Comparison of ENCODE assay signal across 1 cellular context in the genomic region with DNA sequence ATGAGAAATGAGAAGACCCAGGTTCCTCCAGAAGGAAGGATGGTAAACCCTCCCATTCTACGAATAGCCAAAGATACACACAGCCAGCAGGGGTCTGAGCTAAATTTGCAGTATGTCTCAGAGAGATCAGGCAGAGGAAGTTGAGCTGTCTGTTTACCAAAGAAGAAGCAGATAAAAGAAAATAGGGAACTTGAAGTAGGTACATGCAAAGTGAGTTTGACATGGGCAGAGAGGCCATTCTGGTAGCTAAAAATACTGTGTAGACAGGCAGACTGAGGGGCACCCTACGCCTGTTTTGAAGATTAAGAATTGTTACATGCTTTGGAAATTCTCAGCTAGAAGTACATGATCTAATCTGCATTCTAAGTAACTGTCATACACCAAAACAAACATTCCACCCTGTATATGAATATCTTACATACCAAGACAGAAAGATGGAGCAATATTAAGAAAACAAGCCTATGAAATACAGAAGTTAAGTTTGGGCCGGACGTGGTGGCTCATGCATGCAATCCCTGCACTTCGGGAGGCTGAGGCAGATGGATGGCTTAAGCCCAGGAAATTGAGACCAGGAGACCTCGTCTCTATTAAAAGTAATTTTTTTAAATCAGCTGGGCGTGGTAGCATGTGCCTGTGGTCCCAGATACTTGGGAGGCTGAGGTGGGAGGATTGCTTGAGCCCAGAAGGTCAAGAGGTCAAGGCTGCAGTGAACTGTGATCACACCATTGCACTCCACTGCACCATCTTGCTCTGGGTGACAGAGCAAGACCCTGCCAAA.
A peak's percentile ranks its signal among the peaks of the same experiment; 100 is the strongest.
TF ChIP-seq lines count a peak whose summit lies in the region.

No MANE protein-coding gene starts in this region.

TF ChIP-seq in GM12878, 131 proteins besides CTCF, POLR2A, EP300 and RAD21 (continued from another document and continues in another):
- TF ChIP-seq, protein P1, sequence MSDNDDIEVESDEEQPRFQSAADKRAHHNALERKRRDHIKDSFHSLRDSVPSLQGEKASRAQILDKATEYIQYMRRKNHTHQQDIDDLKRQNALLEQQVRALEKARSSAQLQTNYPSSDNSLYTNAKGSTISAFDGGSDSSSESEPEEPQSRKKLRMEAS (IDR thresholded peaks at IDR 0.05; ENCODE audit: low read depth, low read length): no peak
- TF ChIP-seq, protein P2, sequence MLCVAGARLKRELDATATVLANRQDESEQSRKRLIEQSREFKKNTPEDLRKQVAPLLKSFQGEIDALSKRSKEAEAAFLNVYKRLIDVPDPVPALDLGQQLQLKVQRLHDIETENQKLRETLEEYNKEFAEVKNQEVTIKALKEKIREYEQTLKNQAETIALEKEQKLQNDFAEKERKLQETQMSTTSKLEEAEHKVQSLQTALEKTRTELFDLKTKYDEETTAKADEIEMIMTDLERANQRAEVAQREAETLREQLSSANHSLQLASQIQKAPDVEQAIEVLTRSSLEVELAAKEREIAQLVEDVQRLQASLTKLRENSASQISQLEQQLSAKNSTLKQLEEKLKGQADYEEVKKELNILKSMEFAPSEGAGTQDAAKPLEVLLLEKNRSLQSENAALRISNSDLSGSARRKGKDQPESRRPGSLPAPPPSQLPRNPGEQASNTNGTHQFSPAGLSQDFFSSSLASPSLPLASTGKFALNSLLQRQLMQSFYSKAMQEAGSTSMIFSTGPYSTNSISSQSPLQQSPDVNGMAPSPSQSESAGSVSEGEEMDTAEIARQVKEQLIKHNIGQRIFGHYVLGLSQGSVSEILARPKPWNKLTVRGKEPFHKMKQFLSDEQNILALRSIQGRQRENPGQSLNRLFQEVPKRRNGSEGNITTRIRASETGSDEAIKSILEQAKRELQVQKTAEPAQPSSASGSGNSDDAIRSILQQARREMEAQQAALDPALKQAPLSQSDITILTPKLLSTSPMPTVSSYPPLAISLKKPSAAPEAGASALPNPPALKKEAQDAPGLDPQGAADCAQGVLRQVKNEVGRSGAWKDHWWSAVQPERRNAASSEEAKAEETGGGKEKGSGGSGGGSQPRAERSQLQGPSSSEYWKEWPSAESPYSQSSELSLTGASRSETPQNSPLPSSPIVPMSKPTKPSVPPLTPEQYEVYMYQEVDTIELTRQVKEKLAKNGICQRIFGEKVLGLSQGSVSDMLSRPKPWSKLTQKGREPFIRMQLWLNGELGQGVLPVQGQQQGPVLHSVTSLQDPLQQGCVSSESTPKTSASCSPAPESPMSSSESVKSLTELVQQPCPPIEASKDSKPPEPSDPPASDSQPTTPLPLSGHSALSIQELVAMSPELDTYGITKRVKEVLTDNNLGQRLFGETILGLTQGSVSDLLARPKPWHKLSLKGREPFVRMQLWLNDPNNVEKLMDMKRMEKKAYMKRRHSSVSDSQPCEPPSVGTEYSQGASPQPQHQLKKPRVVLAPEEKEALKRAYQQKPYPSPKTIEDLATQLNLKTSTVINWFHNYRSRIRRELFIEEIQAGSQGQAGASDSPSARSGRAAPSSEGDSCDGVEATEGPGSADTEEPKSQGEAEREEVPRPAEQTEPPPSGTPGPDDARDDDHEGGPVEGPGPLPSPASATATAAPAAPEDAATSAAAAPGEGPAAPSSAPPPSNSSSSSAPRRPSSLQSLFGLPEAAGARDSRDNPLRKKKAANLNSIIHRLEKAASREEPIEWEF (IDR thresholded peaks at IDR 0.05; ENCODE audit: insufficient replicate concordance, low read depth, low read length): peak; percentile 60
- TF ChIP-seq SIX5 (IDR thresholded peaks at IDR 0.05; ENCODE audit: low read depth, low read length, severe bottlenecking) (no peak), ZZZ3 (IDR thresholded peaks at IDR 0.05; ENCODE audit: control insufficient read depth, insufficient read length, low read depth) (no peak), ATF7 (IDR thresholded peaks at IDR 0.05; ENCODE audit: low read depth) (0 out of 2 replicates have a peak, but pooled peaks have one; percentile 10), EED (IDR thresholded peaks at IDR 0.05; ENCODE audit: low read depth) (no peak), CREB1 (IDR thresholded peaks at IDR 0.05; ENCODE audit: low read depth) (0 out of 2 replicates have a peak, but pooled peaks have one; percentile 11), CHD2 (IDR thresholded peaks at IDR 0.05; ENCODE audit: borderline replicate concordance, low read depth, low read length) (no peak), SREBF2 (IDR thresholded peaks at IDR 0.05; ENCODE audit: low read length) (no peak), NBN (IDR thresholded peaks at IDR 0.05) (no peak), NR2F1 (conservative IDR thresholded peaks at IDR 0.05) (peak; percentile 95), BCL11A (IDR thresholded peaks at IDR 0.05; ENCODE audit: low read depth, low read length) (no peak), TAF1 (IDR thresholded peaks at IDR 0.05; ENCODE audit: borderline replicate concordance, low read depth, low read length) (no peak; the same call in 1 of the 2 replicates), KAT2A (conservative IDR thresholded peaks at IDR 0.05; ENCODE audit: control insufficient read depth, low read depth, low read length) (no peak), LARP7 (IDR thresholded peaks at IDR 0.05) (no peak), FOS (IDR thresholded peaks at IDR 0.05; ENCODE audit: borderline replicate concordance, extremely low read depth, insufficient read length) (no peak), SIN3A (IDR thresholded peaks at IDR 0.05; ENCODE audit: low read depth, low read length) (no peak), CHD1 (IDR thresholded peaks at IDR 0.05; ENCODE audit: low read depth, low read length) (no peak), RELA (IDR thresholded peaks at IDR 0.05; ENCODE audit: borderline replicate concordance, partially characterized antibody) (no peak)
- TF ChIP-seq, protein P3, sequence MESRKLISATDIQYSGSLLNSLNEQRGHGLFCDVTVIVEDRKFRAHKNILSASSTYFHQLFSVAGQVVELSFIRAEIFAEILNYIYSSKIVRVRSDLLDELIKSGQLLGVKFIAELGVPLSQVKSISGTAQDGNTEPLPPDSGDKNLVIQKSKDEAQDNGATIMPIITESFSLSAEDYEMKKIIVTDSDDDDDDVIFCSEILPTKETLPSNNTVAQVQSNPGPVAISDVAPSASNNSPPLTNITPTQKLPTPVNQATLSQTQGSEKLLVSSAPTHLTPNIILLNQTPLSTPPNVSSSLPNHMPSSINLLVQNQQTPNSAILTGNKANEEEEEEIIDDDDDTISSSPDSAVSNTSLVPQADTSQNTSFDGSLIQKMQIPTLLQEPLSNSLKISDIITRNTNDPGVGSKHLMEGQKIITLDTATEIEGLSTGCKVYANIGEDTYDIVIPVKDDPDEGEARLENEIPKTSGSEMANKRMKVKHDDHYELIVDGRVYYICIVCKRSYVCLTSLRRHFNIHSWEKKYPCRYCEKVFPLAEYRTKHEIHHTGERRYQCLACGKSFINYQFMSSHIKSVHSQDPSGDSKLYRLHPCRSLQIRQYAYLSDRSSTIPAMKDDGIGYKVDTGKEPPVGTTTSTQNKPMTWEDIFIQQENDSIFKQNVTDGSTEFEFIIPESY (IDR thresholded peaks at IDR 0.05): no peak
- TF ChIP-seq, protein P4, sequence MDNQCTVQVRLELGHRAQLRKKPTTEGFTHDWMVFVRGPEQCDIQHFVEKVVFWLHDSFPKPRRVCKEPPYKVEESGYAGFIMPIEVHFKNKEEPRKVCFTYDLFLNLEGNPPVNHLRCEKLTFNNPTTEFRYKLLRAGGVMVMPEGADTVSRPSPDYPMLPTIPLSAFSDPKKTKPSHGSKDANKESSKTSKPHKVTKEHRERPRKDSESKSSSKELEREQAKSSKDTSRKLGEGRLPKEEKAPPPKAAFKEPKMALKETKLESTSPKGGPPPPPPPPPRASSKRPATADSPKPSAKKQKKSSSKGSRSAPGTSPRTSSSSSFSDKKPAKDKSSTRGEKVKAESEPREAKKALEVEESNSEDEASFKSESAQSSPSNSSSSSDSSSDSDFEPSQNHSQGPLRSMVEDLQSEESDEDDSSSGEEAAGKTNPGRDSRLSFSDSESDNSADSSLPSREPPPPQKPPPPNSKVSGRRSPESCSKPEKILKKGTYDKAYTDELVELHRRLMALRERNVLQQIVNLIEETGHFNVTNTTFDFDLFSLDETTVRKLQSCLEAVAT (IDR thresholded peaks at IDR 0.05): no peak
- TF ChIP-seq, protein P5, sequence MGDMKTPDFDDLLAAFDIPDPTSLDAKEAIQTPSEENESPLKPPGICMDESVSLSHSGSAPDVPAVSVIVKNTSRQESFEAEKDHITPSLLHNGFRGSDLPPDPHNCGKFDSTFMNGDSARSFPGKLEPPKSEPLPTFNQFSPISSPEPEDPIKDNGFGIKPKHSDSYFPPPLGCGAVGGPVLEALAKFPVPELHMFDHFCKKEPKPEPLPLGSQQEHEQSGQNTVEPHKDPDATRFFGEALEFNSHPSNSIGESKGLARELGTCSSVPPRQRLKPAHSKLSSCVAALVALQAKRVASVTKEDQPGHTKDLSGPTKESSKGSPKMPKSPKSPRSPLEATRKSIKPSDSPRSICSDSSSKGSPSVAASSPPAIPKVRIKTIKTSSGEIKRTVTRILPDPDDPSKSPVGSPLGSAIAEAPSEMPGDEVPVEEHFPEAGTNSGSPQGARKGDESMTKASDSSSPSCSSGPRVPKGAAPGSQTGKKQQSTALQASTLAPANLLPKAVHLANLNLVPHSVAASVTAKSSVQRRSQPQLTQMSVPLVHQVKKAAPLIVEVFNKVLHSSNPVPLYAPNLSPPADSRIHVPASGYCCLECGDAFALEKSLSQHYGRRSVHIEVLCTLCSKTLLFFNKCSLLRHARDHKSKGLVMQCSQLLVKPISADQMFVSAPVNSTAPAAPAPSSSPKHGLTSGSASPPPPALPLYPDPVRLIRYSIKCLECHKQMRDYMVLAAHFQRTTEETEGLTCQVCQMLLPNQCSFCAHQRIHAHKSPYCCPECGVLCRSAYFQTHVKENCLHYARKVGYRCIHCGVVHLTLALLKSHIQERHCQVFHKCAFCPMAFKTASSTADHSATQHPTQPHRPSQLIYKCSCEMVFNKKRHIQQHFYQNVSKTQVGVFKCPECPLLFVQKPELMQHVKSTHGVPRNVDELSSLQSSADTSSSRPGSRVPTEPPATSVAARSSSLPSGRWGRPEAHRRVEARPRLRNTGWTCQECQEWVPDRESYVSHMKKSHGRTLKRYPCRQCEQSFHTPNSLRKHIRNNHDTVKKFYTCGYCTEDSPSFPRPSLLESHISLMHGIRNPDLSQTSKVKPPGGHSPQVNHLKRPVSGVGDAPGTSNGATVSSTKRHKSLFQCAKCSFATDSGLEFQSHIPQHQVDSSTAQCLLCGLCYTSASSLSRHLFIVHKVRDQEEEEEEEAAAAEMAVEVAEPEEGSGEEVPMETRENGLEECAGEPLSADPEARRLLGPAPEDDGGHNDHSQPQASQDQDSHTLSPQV (IDR thresholded peaks at IDR 0.05): no peak
- TF ChIP-seq, protein P6, sequence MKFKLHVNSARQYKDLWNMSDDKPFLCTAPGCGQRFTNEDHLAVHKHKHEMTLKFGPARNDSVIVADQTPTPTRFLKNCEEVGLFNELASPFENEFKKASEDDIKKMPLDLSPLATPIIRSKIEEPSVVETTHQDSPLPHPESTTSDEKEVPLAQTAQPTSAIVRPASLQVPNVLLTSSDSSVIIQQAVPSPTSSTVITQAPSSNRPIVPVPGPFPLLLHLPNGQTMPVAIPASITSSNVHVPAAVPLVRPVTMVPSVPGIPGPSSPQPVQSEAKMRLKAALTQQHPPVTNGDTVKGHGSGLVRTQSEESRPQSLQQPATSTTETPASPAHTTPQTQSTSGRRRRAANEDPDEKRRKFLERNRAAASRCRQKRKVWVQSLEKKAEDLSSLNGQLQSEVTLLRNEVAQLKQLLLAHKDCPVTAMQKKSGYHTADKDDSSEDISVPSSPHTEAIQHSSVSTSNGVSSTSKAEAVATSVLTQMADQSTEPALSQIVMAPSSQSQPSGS (IDR thresholded peaks at IDR 0.05; ENCODE audit: low read length): peak; percentile 23; the same call in 1 of the 2 replicates
- TF ChIP-seq, protein P7, sequence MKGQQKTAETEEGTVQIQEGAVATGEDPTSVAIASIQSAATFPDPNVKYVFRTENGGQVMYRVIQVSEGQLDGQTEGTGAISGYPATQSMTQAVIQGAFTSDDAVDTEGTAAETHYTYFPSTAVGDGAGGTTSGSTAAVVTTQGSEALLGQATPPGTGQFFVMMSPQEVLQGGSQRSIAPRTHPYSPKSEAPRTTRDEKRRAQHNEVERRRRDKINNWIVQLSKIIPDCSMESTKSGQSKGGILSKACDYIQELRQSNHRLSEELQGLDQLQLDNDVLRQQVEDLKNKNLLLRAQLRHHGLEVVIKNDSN (IDR thresholded peaks at IDR 0.05; ENCODE audit: borderline replicate concordance, extremely low read length, insufficient read depth, low read depth, low read length): no peak
- TF ChIP-seq, protein P8, sequence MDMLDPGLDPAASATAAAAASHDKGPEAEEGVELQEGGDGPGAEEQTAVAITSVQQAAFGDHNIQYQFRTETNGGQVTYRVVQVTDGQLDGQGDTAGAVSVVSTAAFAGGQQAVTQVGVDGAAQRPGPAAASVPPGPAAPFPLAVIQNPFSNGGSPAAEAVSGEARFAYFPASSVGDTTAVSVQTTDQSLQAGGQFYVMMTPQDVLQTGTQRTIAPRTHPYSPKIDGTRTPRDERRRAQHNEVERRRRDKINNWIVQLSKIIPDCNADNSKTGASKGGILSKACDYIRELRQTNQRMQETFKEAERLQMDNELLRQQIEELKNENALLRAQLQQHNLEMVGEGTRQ (IDR thresholded peaks at IDR 0.05; ENCODE audit: borderline replicate concordance, low read depth, low read length): no peak
- TF ChIP-seq, protein P9, sequence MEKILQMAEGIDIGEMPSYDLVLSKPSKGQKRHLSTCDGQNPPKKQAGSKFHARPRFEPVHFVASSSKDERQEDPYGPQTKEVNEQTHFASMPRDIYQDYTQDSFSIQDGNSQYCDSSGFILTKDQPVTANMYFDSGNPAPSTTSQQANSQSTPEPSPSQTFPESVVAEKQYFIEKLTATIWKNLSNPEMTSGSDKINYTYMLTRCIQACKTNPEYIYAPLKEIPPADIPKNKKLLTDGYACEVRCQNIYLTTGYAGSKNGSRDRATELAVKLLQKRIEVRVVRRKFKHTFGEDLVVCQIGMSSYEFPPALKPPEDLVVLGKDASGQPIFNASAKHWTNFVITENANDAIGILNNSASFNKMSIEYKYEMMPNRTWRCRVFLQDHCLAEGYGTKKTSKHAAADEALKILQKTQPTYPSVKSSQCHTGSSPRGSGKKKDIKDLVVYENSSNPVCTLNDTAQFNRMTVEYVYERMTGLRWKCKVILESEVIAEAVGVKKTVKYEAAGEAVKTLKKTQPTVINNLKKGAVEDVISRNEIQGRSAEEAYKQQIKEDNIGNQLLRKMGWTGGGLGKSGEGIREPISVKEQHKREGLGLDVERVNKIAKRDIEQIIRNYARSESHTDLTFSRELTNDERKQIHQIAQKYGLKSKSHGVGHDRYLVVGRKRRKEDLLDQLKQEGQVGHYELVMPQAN (conservative IDR thresholded peaks at IDR 0.05): no peak
- TF ChIP-seq, protein P10, sequence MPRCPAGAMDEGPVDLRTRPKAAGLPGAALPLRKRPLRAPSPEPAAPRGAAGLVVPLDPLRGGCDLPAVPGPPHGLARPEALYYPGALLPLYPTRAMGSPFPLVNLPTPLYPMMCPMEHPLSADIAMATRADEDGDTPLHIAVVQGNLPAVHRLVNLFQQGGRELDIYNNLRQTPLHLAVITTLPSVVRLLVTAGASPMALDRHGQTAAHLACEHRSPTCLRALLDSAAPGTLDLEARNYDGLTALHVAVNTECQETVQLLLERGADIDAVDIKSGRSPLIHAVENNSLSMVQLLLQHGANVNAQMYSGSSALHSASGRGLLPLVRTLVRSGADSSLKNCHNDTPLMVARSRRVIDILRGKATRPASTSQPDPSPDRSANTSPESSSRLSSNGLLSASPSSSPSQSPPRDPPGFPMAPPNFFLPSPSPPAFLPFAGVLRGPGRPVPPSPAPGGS (IDR thresholded peaks at IDR 0.05; ENCODE audit: borderline replicate concordance, insufficient read depth, low read depth, low read length, poor library complexity, severe bottlenecking): no peak
- TF ChIP-seq, protein P11, sequence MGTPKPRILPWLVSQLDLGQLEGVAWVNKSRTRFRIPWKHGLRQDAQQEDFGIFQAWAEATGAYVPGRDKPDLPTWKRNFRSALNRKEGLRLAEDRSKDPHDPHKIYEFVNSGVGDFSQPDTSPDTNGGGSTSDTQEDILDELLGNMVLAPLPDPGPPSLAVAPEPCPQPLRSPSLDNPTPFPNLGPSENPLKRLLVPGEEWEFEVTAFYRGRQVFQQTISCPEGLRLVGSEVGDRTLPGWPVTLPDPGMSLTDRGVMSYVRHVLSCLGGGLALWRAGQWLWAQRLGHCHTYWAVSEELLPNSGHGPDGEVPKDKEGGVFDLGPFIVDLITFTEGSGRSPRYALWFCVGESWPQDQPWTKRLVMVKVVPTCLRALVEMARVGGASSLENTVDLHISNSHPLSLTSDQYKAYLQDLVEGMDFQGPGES (IDR thresholded peaks at IDR 0.05): no peak
